8 cellular contexts compared by ENCODE assay signal in genomic region chr10:62814901-62815372, GRCh38. TPM values are rescaled to one million over a fixed set of nuclear protein-coding genes. Genes with fewer than 3 reads are reported as not detected.
DNase-seq lines count a peak whose midpoint lies in the region; ATAC-seq and TF ChIP-seq lines count a peak whose summit lies in the region.

No MANE protein-coding gene starts in this region.

- peak overlapping the region; percentile 87 for H3K4me3 Mint-ChIP-seq in activated CD4-positive, alpha-beta memory T cell treated with anti-CD3 and anti-CD28 coated beads, Interleukin-2, amount 10 ng/mL, durations not matched to agents 7 days and 5 days
- peak overlapping the region; percentile 99 for H3K4me3 Mint-ChIP-seq in glutamatergic neuron (ENCODE audit: unreplicated experiment)

- H3K4me2 ChIP-seq in PC-3 (ENCODE audit: low read length) = no peak overlapping the region

- no peak overlapping the region for H3K27ac Mint-ChIP-seq in activated CD4-positive, alpha-beta memory T cell treated with anti-CD3 and anti-CD28 coated beads, Interleukin-2, amount 10 ng/mL, durations not matched to agents 7 days and 5 days
- H3K27ac Mint-ChIP-seq in glutamatergic neuron (ENCODE audit: unreplicated experiment) = peak overlapping the region; percentile 52

- H3K36me3 Mint-ChIP-seq in activated CD4-positive, alpha-beta memory T cell treated with anti-CD3 and anti-CD28 coated beads, Interleukin-2, amount 10 ng/mL, durations not matched to agents 7 days and 5 days (ENCODE audit: low read depth) = peaks cover 19% of the 10 kb centered on the region
- no peaks in the 10 kb centered on the region for H3K36me3 Mint-ChIP-seq in glutamatergic neuron (ENCODE audit: unreplicated experiment)

- no peak overlapping the region for H2AFZ ChIP-seq in PC-3 (ENCODE audit: low read length)

- H3K79me2 ChIP-seq in PC-3 (ENCODE audit: low read length) = peaks cover 6% of the 10 kb centered on the region

- H3K36me3 ChIP-seq in skeletal muscle tissue (ENCODE audit: control insufficient read depth in 3 of 3, insufficient read depth in 3 of 3, low read length in 3 of 3) = no peaks in the 10 kb centered on the region
- no peaks in the 10 kb centered on the region for H3K36me3 ChIP-seq in PC-3 (ENCODE audit: low read depth, low read length)

- no peaks in the 10 kb centered on the region for H3K9me2 ChIP-seq in PC-3 (replicated peaks; ENCODE audit: low read length)

- intact Hi-C loops in PC-3 (cut with micrococcal nuclease) = loop anchor here (5.0 kb wide), 2 partner anchors 568 to 778 kb away; no protein-coding TSS in a partner anchor

- BruUV-seq in PC-3 (replicated peaks; lab: Mats Ljungman, UMichigan) = no TSS peak

- H3F3A ChIP-seq in PC-3 (ENCODE audit: low read length, unreplicated experiment) = no peaks in the 10 kb centered on the region

- TF ChIP-seq CTCF in GM12865 (IDR thresholded peaks at IDR 0.05; ENCODE audit: insufficient read depth, low read depth, low read length, missing control alignments) = no peak
- no peak for TF ChIP-seq CTCF in glutamatergic neuron (IDR thresholded peaks at IDR 0.05; ENCODE audit: partially characterized antibody, unreplicated experiment)
- no peak for TF ChIP-seq CTCF in PC-3 (conservative IDR thresholded peaks at IDR 0.05; ENCODE audit: low read depth, low read length)

- no peak for ATAC-seq in PC-3
- no peak for ATAC-seq in HG02763 (IDR thresholded peaks at IDR 0.05; ENCODE audit: unreplicated experiment)
- no peak for ATAC-seq in GM21447 (IDR thresholded peaks at IDR 0.05; ENCODE audit: unreplicated experiment)

- no peaks in the 10 kb centered on the region for H3K9me3 ChIP-seq in skeletal muscle tissue (ENCODE audit: control insufficient read depth in 3 of 3, low read length in 3 of 3)
- no peaks in the 10 kb centered on the region for H3K9me3 ChIP-seq in PC-3 (ENCODE audit: low read length)

- H3K4me1 Mint-ChIP-seq in activated CD4-positive, alpha-beta memory T cell treated with anti-CD3 and anti-CD28 coated beads, Interleukin-2, amount 10 ng/mL, durations not matched to agents 7 days and 5 days = peaks cover 61% of the 10 kb centered on the region
- peaks cover 12% of the 10 kb centered on the region for H3K4me1 Mint-ChIP-seq in glutamatergic neuron (ENCODE audit: low read depth, unreplicated experiment)

- H3K27me3 ChIP-seq in skeletal muscle tissue (ENCODE audit: control insufficient read depth in 3 of 3, insufficient read depth in 3 of 3, low read length in 3 of 3) (peaks cover 22 to 35% (median 31%) of the 10 kb centered on the region in 3 donors), PC-3 (ENCODE audit: low read length) (no peaks in the 10 kb centered on the region)

- H3K27me3 Mint-ChIP-seq in activated CD4-positive, alpha-beta memory T cell treated with anti-CD3 and anti-CD28 coated beads, Interleukin-2, amount 10 ng/mL, durations not matched to agents 7 days and 5 days = peaks cover 57% of the 10 kb centered on the region
- peaks cover 31% of the 10 kb centered on the region for H3K27me3 Mint-ChIP-seq in glutamatergic neuron (ENCODE audit: unreplicated experiment)

- H3K4me3 ChIP-seq in GM12865 (ENCODE audit: low read depth, low read length) = peak overlapping the region; percentile 71
- peak overlapping the region; percentile 10 to 94 (median 83) for H3K4me3 ChIP-seq in skeletal muscle tissue (ENCODE audit: low read length in 3 of 3)
- no peak overlapping the region for H3K4me3 ChIP-seq in PC-3 (ENCODE audit: low read length)

- peaks cover 4% of the 10 kb centered on the region; the same call in 1 of the 2 replicates for H4K20me1 ChIP-seq in PC-3 (ENCODE audit: low read length)

- peak overlapping the region; percentile 75 to 90 (median 87) for H3K9ac ChIP-seq in skeletal muscle tissue (ENCODE audit: low read depth in 1 of 3, low read length in 3 of 3)
- no peak overlapping the region for H3K9ac ChIP-seq in PC-3 (ENCODE audit: low read length)

- CTCF ChIA-PET in activated CD4-positive, alpha-beta memory T cell treated with anti-CD3 and anti-CD28 coated beads, Interleukin-2, amount 10 ng/mL, durations not matched to agents 7 days and 5 days (lab: Charles Lee) = interaction anchor here (5.1 kb wide), 1 partner anchor 10 kb away, joined by 44 read pairs; the partner anchor contains the start of gene ADO
- CTCF ChIA-PET in PC-3 (lab: Charles Lee) = no interaction called here

- H3K9me3 Mint-ChIP-seq in activated CD4-positive, alpha-beta memory T cell treated with anti-CD3 and anti-CD28 coated beads, Interleukin-2, amount 10 ng/mL, durations not matched to agents 7 days and 5 days = no peaks in the 10 kb centered on the region
- H3K9me3 Mint-ChIP-seq in glutamatergic neuron (ENCODE audit: unreplicated experiment) = peaks cover 16% of the 10 kb centered on the region

- H3K27ac ChIP-seq in skeletal muscle tissue (ENCODE audit: low read depth, low read length) = no peak overlapping the region
- no peak overlapping the region for H3K27ac ChIP-seq in PC-3 (ENCODE audit: low read length)

- POLR2A ChIA-PET in activated CD4-positive, alpha-beta memory T cell treated with anti-CD3 and anti-CD28 coated beads, Interleukin-2, amount 10 ng/mL, durations not matched to agents 7 days and 5 days (lab: Charles Lee) = interaction anchor here (1.4 to 5.1 kb wide), 3 partner anchors 10 to 177 kb away, joined by 3 to 88 read pairs (median 29); partner anchors contain the start of gene ADO
- POLR2A ChIA-PET in PC-3 (lab: Charles Lee; ENCODE audit: unreplicated experiment) = no interaction called here

- H3K4me1 ChIP-seq in skeletal muscle tissue (ENCODE audit: control insufficient read depth in 3 of 3, insufficient read depth in 3 of 3, low read length in 3 of 3) = peaks cover 26 to 38% (median 31%) of the 10 kb centered on the region in 3 donors
- H3K4me1 ChIP-seq in PC-3 (ENCODE audit: insufficient read depth, low read length) = peaks cover 22% of the 10 kb centered on the region

- DNase-seq in GM12865 (ENCODE audit: low read depth) (no peak), glutamatergic neuron (peak; percentile 40), PC-3 (no peak), SHP77 (lab: John Stamatoyannopoulos, UW) (no peak)
- DNase-seq in activated CD4-positive, alpha-beta memory T cell treated with anti-CD3 and anti-CD28 coated beads, Interleukin-2, amount 10 ng/mL, durations not matched to agents 7 days and 5 days = no peak

RNA-seq across cellular contexts. Expression of gene EGR2, which starts 1.2 kb away (rescaled TPM):
- 1 to 10 TPM; 4.8 to 6.4 TPM for total RNA-seq in activated CD4-positive, alpha-beta memory T cell treated with anti-CD3 and anti-CD28 coated beads, Interleukin-2, amount 10 ng/mL, durations not matched to agents 7 days and 5 days
- total RNA-seq in glutamatergic neuron (ENCODE audit: unreplicated experiment) = 0.37 TPM
- total RNA-seq in skeletal muscle tissue = 3.7 TPM
- 2.7 and 2.8 TPM in 2 replicates for total RNA-seq in PC-3 (2014; rRNA removed)

RNA-seq across cellular contexts. Expression of gene ADO, which starts 10.4 kb away (rescaled TPM):
- 10 to 100 TPM; 21.8 to 22.2 TPM for total RNA-seq in activated CD4-positive, alpha-beta memory T cell treated with anti-CD3 and anti-CD28 coated beads, Interleukin-2, amount 10 ng/mL, durations not matched to agents 7 days and 5 days
- 32.5 TPM for total RNA-seq in glutamatergic neuron (ENCODE audit: unreplicated experiment)
- total RNA-seq in skeletal muscle tissue = 16.7 TPM
- 107 and 129 TPM in 2 replicates for total RNA-seq in PC-3 (2014; rRNA removed)
